In the genomic region with DNA sequence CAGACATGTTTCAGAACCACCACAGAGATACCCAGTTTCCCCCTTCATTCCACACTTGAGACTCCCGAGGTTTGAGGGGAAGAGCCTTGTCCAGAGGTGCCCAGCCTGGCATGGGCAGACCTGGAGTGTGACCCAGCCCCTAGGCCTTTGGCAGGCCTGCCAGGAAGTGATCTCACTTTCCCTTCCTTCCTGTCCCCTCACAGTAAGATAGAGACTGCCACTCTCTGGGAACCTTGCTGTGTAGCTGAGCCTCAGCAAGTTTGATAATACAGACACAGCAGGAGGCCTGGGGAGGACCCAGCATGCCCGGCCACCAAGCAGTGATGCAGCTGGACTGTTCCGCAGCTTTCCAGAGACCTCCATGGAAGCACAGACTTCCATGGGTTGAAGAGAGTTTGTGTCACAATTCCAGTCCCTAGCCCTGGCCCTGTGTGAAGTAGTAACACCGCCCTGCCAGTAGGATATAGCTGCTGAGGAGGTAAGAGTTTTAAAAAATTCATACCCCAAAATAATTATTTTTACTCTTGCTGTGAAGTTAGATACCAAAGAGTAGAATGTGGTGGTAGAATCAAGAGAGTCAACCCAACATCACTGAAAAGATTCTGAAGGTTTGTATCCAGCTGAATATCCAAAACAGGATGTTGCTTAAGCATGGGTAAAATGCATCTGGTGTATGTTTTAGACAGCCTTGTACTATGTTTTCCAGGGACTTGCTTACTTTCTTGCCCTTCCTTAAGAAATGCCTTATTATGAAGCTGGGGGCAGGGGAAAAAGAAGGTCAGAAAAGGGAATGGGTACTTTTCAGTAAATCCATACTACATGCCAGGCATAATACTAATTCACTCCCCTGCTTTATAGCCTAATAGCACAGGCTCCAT, we compare ENCODE assay signal across 1 cellular context.
TF ChIP-seq lines count a peak whose summit lies in the region.

No MANE protein-coding gene starts in this region.

TF ChIP-seq in HepG2, 621 proteins besides CTCF, POLR2A, EP300 and RAD21 (continued from another document):
- no peak for TF ChIP-seq LBX2 (CRISPR knock-in tag; IDR thresholded peaks at IDR 0.05; ENCODE audit: borderline replicate concordance)
- TF ChIP-seq CEBPB (IDR thresholded peaks at IDR 0.05; ENCODE audit: borderline replicate concordance, low read depth, low read length), result no peak
- no peak for TF ChIP-seq ZNF143 (CRISPR knock-in tag; IDR thresholded peaks at IDR 0.05)
- TF ChIP-seq THRA (CRISPR knock-in tag; IDR thresholded peaks at IDR 0.05; ENCODE audit: borderline replicate concordance), result no peak
- no peak for TF ChIP-seq NR2F2 (IDR thresholded peaks at IDR 0.05; ENCODE audit: borderline replicate concordance, low read depth)
- TF ChIP-seq ZFP41 (CRISPR knock-in tag; IDR thresholded peaks at IDR 0.05; ENCODE audit: borderline replicate concordance), result no peak
- no peak for TF ChIP-seq IKZF4 (CRISPR knock-in tag; IDR thresholded peaks at IDR 0.05; ENCODE audit: borderline replicate concordance, low read depth, not compliant biosample characterization)
TF ChIP-seq in HepG2: peak in this region for 0.
